ENCODE assay signal across 25 cellular contexts in genomic region chr2:185859506-185859905, GRCh38.
DNase-seq lines count a peak whose midpoint lies in the region; FAIRE-seq and TF ChIP-seq lines count a peak whose summit lies in the region.
"Had no signal": no experiment of that assay in that cellular context is flagged by ENCODE, and none has a peak within 500 bp of the region (broad histone marks: within the 10 kb centered on the region; RNA-seq: fewer than 3 reads in every experiment).

No MANE protein-coding gene starts in this region.

- no peak overlapping the region for H3K4me2 ChIP-seq in astrocyte (ENCODE audit: low read length)
- H3K4me2 ChIP-seq: GM23338 had no signal

- intact Hi-C loops in MCF 10A (cut with micrococcal nuclease) (no loop called here), breast epithelium (cut with DNase I; ENCODE audit: low total_unique reads) (no loop called here)

- H3K4me3 ChIP-seq in breast epithelium (no peak overlapping the region), astrocyte (ENCODE audit: insufficient read depth, low read depth, low read length) (no peak overlapping the region), fibroblast of mammary gland (ENCODE audit: control insufficient read depth, low read depth, low read length) (no peak overlapping the region), skeletal muscle cell (ENCODE audit: low read depth, low read length) (no peak overlapping the region)
- H3K4me3 ChIP-seq: GM23338, SJCRH30 had no signal

- no peaks in the 10 kb centered on the region for H3K9me3 Mint-ChIP-seq in MCF 10A (ENCODE audit: unreplicated experiment)
- H3K9me3 Mint-ChIP-seq in astrocyte (ENCODE audit: unreplicated experiment): no peaks in the 10 kb centered on the region
- H3K9me3 Mint-ChIP-seq: GM23338 had no signal

- TF ChIP-seq CTCF in MCF 10A (IDR thresholded peaks at IDR 0.05; ENCODE audit: unreplicated experiment) (no peak), breast epithelium (IDR thresholded peaks at IDR 0.05) (no peak), astrocyte (IDR thresholded peaks at IDR 0.05; ENCODE audit: insufficient read depth, low read depth, low read length) (no peak), fibroblast of mammary gland (conservative IDR thresholded peaks at IDR 0.05; ENCODE audit: control insufficient read depth, insufficient read depth, low read depth, low read length) (no peak)

- H3K36me3 Mint-ChIP-seq in MCF 10A (ENCODE audit: insufficient read depth, unreplicated experiment) (no peaks in the 10 kb centered on the region), astrocyte (ENCODE audit: low read depth, unreplicated experiment) (peaks cover 2% of the 10 kb centered on the region)

- H3K79me2 ChIP-seq in astrocyte (ENCODE audit: insufficient read depth, low read length): no peaks in the 10 kb centered on the region

- POLR2A ChIA-PET in MCF 10A (lab: Yijun Ruan, JAX): no interaction called here

- H2AFZ ChIP-seq in astrocyte (ENCODE audit: low read depth, low read length): no peak overlapping the region
- H2AFZ ChIP-seq: GM23338 had no signal

- DNase-seq in MCF 10A (ENCODE audit: unreplicated experiment) (peak; percentile 54), breast epithelium (ENCODE audit: low spot score in 2 of 2) (no peak), astrocyte (ENCODE audit: low read depth) (peak; percentile 2), fibroblast of mammary gland (ENCODE audit: low read depth) (peak; percentile 51), skeletal muscle cell (ENCODE audit: low read depth) (peak; percentile 10), mesenteric fat pad (ENCODE audit: low spot score) (no peak), NCI-H187 treated with DMSO at 0.1 percent for 48 hours (lab: John Stamatoyannopoulos, UW) (no peak), NCI-H345 (lab: John Stamatoyannopoulos, UW) (no peak)
- DNase-seq: 8988T; AML-193; C1 segment of cervical spinal cord; CD8-positive, alpha-beta T cell; DND-41; KG1; NCI-H1048; NCI-H1436; NCI-H1930; NCI-H510A treated with DMSO at 0.1 percent for 48 hours; NCI-H748 treated with DMSO at 0.1 percent for 48 hours; NK-92 treated with Interleukin-12 subunit alpha and Interleukin-12 subunit beta, amount 100 ng/mL, for 24 hours; SJCRH30 had no signal

- TF ChIP-seq POLR2A in breast epithelium (IDR thresholded peaks at IDR 0.05): no peak

- no peak overlapping the region for H3K4me3 Mint-ChIP-seq in MCF 10A (ENCODE audit: unreplicated experiment)
- no peak overlapping the region for H3K4me3 Mint-ChIP-seq in astrocyte (ENCODE audit: unreplicated experiment)
- H3K4me3 Mint-ChIP-seq: CD8-positive, alpha-beta T cell; GM23338 had no signal

- H3K36me3 ChIP-seq in breast epithelium (no peaks in the 10 kb centered on the region), astrocyte (ENCODE audit: insufficient read depth, low read length) (no peaks in the 10 kb centered on the region)
- H3K36me3 ChIP-seq: SJCRH30 had no signal

- H3K4me1 ChIP-seq in breast epithelium (no peaks in the 10 kb centered on the region), astrocyte (ENCODE audit: insufficient read depth, low read length) (no peaks in the 10 kb centered on the region)
- H3K4me1 ChIP-seq: SJCRH30 had no signal

- no TSS peak for BruUV-seq in MCF 10A (replicated peaks; lab: Mats Ljungman, UMichigan)

- H3K27me3 ChIP-seq in breast epithelium (no peaks in the 10 kb centered on the region), astrocyte (ENCODE audit: insufficient read depth, low read length) (no peaks in the 10 kb centered on the region)
- H3K27me3 ChIP-seq: SJCRH30 had no signal

- H3K4me1 Mint-ChIP-seq in MCF 10A (ENCODE audit: insufficient read depth, unreplicated experiment): peaks cover 7% of the 10 kb centered on the region
- peaks cover 5% of the 10 kb centered on the region for H3K4me1 Mint-ChIP-seq in astrocyte (ENCODE audit: low read depth, unreplicated experiment)

- H4K20me1 ChIP-seq in astrocyte (ENCODE audit: insufficient read depth, low read length): no peaks in the 10 kb centered on the region

- H3K9ac ChIP-seq in astrocyte (ENCODE audit: low read length): no peak overlapping the region

- H3K27ac ChIP-seq in breast epithelium (no peak overlapping the region), astrocyte (ENCODE audit: low read depth, low read length) (no peak overlapping the region)
- H3K27ac ChIP-seq: SJCRH30 had no signal

- CTCF ChIA-PET in MCF 10A (lab: Yijun Ruan, JAX): no interaction called here

- H3K9me3 ChIP-seq in breast epithelium (peaks cover 0 to 4% of the 10 kb centered on the region in 2 donors), astrocyte (ENCODE audit: insufficient read depth, low read depth, low read length) (no peaks in the 10 kb centered on the region)
- H3K9me3 ChIP-seq: SJCRH30 had no signal

- H3K27ac Mint-ChIP-seq in MCF 10A (ENCODE audit: low read depth, unreplicated experiment): no peak overlapping the region
- H3K27ac Mint-ChIP-seq in astrocyte (ENCODE audit: unreplicated experiment): no peak overlapping the region
- H3K27ac Mint-ChIP-seq: CD8-positive, alpha-beta T cell; GM23338 had no signal

- H3K27me3 Mint-ChIP-seq in MCF 10A (ENCODE audit: insufficient read depth, unreplicated experiment): no peaks in the 10 kb centered on the region
- H3K27me3 Mint-ChIP-seq in astrocyte (ENCODE audit: low read depth, unreplicated experiment): no peaks in the 10 kb centered on the region

- no peak for FAIRE-seq in astrocyte (lab: Jason Lieb, UNC)
- FAIRE-seq: GM12891, HTR-8/SVneo, RCC 7860 had no signal

Comparison
In these comparisons a context has a peak if more than half of its experiments do, and no peak if none do; other contexts are left out.
1. DNase-seq: peak in MCF 10A (single experiment), astrocyte (single experiment), fibroblast of mammary gland (single experiment) and skeletal muscle cell (single experiment); none in breast epithelium (0 of 2), mesenteric fat pad (single experiment), NCI-H187 treated with DMSO at 0.1 percent for 48 hours (single experiment) and NCI-H345 (single experiment).